In the genomic region with DNA sequence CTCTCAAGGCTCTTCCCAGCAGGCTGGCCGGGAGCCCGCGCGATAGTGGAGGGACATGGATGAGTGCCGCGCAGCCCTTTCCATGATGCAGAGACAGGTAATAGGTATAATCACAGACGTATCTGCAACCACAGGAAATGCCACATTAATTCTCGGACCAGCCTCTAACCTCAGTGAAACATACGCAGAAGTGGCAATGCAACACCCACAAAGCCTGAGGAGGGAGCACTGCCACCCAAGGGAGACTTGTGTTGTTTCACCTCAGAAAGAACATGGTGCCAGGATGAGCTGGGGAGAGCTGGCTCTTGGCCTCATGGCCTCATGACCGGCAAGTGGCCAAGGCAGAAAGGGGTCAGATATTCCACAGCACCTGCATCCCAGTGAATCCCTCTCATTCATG, we compare ENCODE assay signal across 26 cellular contexts. TPM values are rescaled to one million over a fixed set of nuclear protein-coding genes. Genes with fewer than 3 reads are reported as not detected.
"Had no signal": no experiment of that assay in that cellular context is flagged by ENCODE, and none has a peak within 500 bp of the region (broad histone marks: within the 10 kb centered on the region; RNA-seq: fewer than 3 reads in every experiment).

No MANE protein-coding gene starts in this region.

- H3K27me3 Mint-ChIP-seq: progenitor cell of endocrine pancreas had no signal

- ATAC-seq: heart left ventricle; left colon; left ventricle myocardium superior; pancreas; right cardiac atrium; stimulated activated effector memory CD8-positive, alpha-beta T cell treated with anti-CD3 and anti-CD28 coated beads, Interleukin-12 subunit alpha, Interleukin-12 subunit beta, amount 100 ng/mL, for 72 hours; stimulated activated naive CD8-positive, alpha-beta T cell treated with anti-CD3 and anti-CD28 coated beads, Interleukin-15, Interleukin-2, amounts not matched to agents 100 U/mL and 50 U/mL, for 24 hours had no signal

- H3K27me3 ChIP-seq: colonic mucosa, heart left ventricle, pancreas, suprapubic skin, thyroid gland, uterus had no signal

- DNase-seq: colonic mucosa; dermis blood vessel endothelial cell; erythroblast; foreskin melanocyte; heart left ventricle; hippocampal formation; left colon; left ventricle myocardium superior; natural killer cell; right cardiac atrium; small intestine; stimulated activated CD4-positive, alpha-beta T cell treated with anti-CD3 and anti-CD28 coated beads, Interleukin-4, amount 100 ng/mL, for 1 hour; stimulated activated CD8-positive, alpha-beta memory T cell treated with anti-CD3 and anti-CD28 coated beads, Interleukin-4, amount 100 ng/mL, for 48 hours; stimulated activated naive CD8-positive, alpha-beta T cell treated with anti-CD3 and anti-CD28 coated beads, Interleukin-15, Interleukin-2, amounts not matched to agents 100 U/mL and 50 U/mL, for 24 hours; thyroid gland; uterus had no signal

- FAIRE-seq: endothelial cell of umbilical vein, pancreas, small intestine had no signal

- H3K9me3 ChIP-seq: colonic mucosa, heart left ventricle, pancreas, suprapubic skin, thyroid gland, uterus had no signal

- H3K4me3 ChIP-seq: colonic mucosa, heart left ventricle, pancreas, suprapubic skin, thyroid gland, uterus had no signal

- H3K27ac ChIP-seq: colonic mucosa, heart left ventricle, pancreas, suprapubic skin, thyroid gland, uterus had no signal

- H3K27ac Mint-ChIP-seq: natural killer cell; progenitor cell of endocrine pancreas; stimulated activated effector memory CD8-positive, alpha-beta T cell treated with anti-CD3 and anti-CD28 coated beads, Interleukin-12 subunit alpha, Interleukin-12 subunit beta, amount 100 ng/mL, for 72 hours; type B pancreatic cell had no signal

- H3K9me3 Mint-ChIP-seq: natural killer cell; neural crest cell; stimulated activated effector memory CD8-positive, alpha-beta T cell treated with anti-CD3 and anti-CD28 coated beads, Interleukin-12 subunit alpha, Interleukin-12 subunit beta, amount 100 ng/mL, for 72 hours had no signal

- H3K4me1 Mint-ChIP-seq: neural crest cell; stimulated activated effector memory CD8-positive, alpha-beta T cell treated with anti-CD3 and anti-CD28 coated beads, Interleukin-12 subunit alpha, Interleukin-12 subunit beta, amount 100 ng/mL, for 72 hours had no signal

- H3K4me1 ChIP-seq: colonic mucosa, pancreas, uterus had no signal

- H3K36me3 Mint-ChIP-seq: natural killer cell; stimulated activated effector memory CD8-positive, alpha-beta T cell treated with anti-CD3 and anti-CD28 coated beads, Interleukin-12 subunit alpha, Interleukin-12 subunit beta, amount 100 ng/mL, for 72 hours; type B pancreatic cell had no signal

- H3K36me3 ChIP-seq: colonic mucosa, heart left ventricle, pancreas, suprapubic skin, thyroid gland, uterus had no signal

- H3K4me3 Mint-ChIP-seq: natural killer cell; neural crest cell; stimulated activated effector memory CD8-positive, alpha-beta T cell treated with anti-CD3 and anti-CD28 coated beads, Interleukin-12 subunit alpha, Interleukin-12 subunit beta, amount 100 ng/mL, for 72 hours; type B pancreatic cell had no signal

RNA-seq across cellular contexts. Expression of a gene that starts 39.0 kb away (rescaled TPM):
- total RNA-seq: colonic mucosa, dermis blood vessel endothelial cell, endothelial cell of umbilical vein, left colon, lung microvascular endothelial cell, mesenteric fat pad, myocyte, natural killer cell, neural crest cell, progenitor cell of endocrine pancreas, suprapubic skin, thyroid gland had no signal
- polyA plus RNA-seq: endothelial cell of umbilical vein had no signal
